In genomic region chr20:49511788-49512525, GRCh38 we compare ENCODE assay signal across 22 cellular contexts. TPM values are rescaled to one million over a fixed set of nuclear protein-coding genes. Genes with fewer than 3 reads are reported as not detected.
"Had no signal": no experiment of that assay in that cellular context is flagged by ENCODE, and none has a peak within 500 bp of the region (broad histone marks: within the 10 kb centered on the region; RNA-seq: fewer than 3 reads in every experiment).

No MANE protein-coding gene starts in this region.

- H3K27ac ChIP-seq: epithelial cell of prostate, pancreas had no signal

- H3K4me1 ChIP-seq: lower lobe of right lung, pancreas, upper lobe of right lung had no signal

- DNase-seq: central memory CD4-positive, alpha-beta T cell; effector CD8-positive, alpha-beta T cell; endodermal cell; foreskin melanocyte; left ventricle myocardium superior; lower lobe of right lung; naive thymus-derived CD8-positive, alpha-beta T cell; nephron progenitor cell; occipital lobe; pancreas; stimulated activated CD4-positive, alpha-beta T cell treated with anti-CD3 and anti-CD28 coated beads, Interleukin-2, amount 100 ng/mL, for 24 hours; stimulated activated CD4-positive, alpha-beta T cell treated with anti-CD3 and anti-CD28 coated beads, Interleukin-4, amount 100 ng/mL, for 24 hours; stimulated activated naive CD4-positive, alpha-beta T cell treated with Interleukin-2 at 50 U/mL for 16 hours; stomach; upper lobe of right lung had no signal

- H3K4me3 ChIP-seq: lower lobe of right lung, pancreas, stomach, tibial nerve, upper lobe of right lung had no signal

- H3K9me3 ChIP-seq: lower lobe of right lung, pancreas, stomach, tibial nerve, upper lobe of right lung had no signal

- H3K27me3 ChIP-seq: pancreas, tibial nerve, upper lobe of right lung had no signal

- ATAC-seq: esophagus mucosa; left ventricle myocardium superior; lower lobe of right lung; naive thymus-derived CD8-positive, alpha-beta T cell; pancreas; sciatic nerve; stimulated activated effector memory CD8-positive, alpha-beta T cell treated with anti-CD3 and anti-CD28 coated beads, Interleukin-12 subunit alpha, Interleukin-12 subunit beta, amount 100 ng/mL, for 72 hours; upper lobe of right lung had no signal

- FAIRE-seq: colon, keratinocyte, pancreas had no signal

- H3K36me3 ChIP-seq: lower lobe of right lung, pancreas, upper lobe of right lung had no signal

RNA-seq across cellular contexts. Expression of gene KCNB1, which starts 29.5 kb away (rescaled TPM):
- polyA plus RNA-seq: keratinocyte; naive thymus-derived CD8-positive, alpha-beta T cell had no signal

RNA-seq across cellular contexts. Expression of gene PTGIS, which starts 56.0 kb away (rescaled TPM):
- total RNA-seq: naive thymus-derived CD8-positive, alpha-beta T cell had no signal
- polyA plus RNA-seq: keratinocyte; naive thymus-derived CD8-positive, alpha-beta T cell had no signal
